ENCODE assay signal across 14 cellular contexts in the genomic region with DNA sequence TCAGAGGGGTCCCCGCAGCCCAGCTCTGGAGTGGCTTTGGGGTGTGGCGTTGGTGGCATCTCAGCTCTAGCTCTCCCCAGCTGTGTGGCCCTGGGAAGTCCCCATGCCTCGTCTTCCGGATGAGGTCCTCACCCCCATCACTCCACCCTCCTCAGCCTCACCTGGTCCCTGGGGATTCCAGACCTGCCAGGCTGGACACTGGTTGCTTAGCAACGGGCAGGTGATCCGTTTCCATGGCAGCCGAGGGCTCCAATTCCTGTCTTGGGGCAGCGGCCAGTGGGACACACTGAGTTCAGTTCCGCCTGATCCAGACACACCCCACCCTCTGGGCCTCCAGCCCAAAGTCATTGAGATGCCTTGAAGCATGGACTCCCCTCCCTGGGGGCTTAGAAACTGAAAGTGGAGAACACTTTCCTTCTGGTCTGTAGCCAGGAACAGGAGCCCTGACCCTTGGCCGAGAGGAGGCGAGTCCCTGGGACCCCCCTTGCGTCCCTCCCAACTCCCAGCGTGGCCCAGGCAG. TPM values are rescaled to one million over a fixed set of nuclear protein-coding genes. Genes with fewer than 3 reads are reported as not detected.
DNase-seq lines count a peak whose midpoint lies in the region; ATAC-seq and TF ChIP-seq lines count a peak whose summit lies in the region.
"Had no signal": no experiment of that assay in that cellular context is flagged by ENCODE, and none has a peak within 500 bp of the region (broad histone marks: within the 10 kb centered on the region; RNA-seq: fewer than 3 reads in every experiment).

No MANE protein-coding gene starts in this region.

- H3K9me3 ChIP-seq in BLaER1 (peaks cover 52% of the 10 kb centered on the region), Peyer's patch (peaks cover 0 to 11% (median 0%) of the 10 kb centered on the region in 4 donors), lower lobe of right lung (peaks cover 7% of the 10 kb centered on the region), Karpas-422 (ENCODE audit: low read length) (no peaks in the 10 kb centered on the region; the same call in 1 of the 2 replicates), esophagus muscularis mucosa (peaks cover 0 to 23% (median 22%) of the 10 kb centered on the region in 4 donors)

- 63% methylated on average over 12 of the region's 13 CpGs for WGBS in esophagus muscularis mucosa

- peak in 1 of 2 donors; percentile 32 for TF ChIP-seq POLR2A in Peyer's patch (IDR thresholded peaks at IDR 0.05)
- no peak for TF ChIP-seq POLR2A in esophagus muscularis mucosa (IDR thresholded peaks at IDR 0.05; ENCODE audit: low read depth)

- H3K4me1 ChIP-seq in BLaER1: peaks cover 8% of the 10 kb centered on the region
- H3K4me1 ChIP-seq in Peyer's patch: peaks cover 0 to 48% (median 1%) of the 10 kb centered on the region in 4 donors
- H3K4me1 ChIP-seq in lower lobe of right lung: no peaks in the 10 kb centered on the region
- no peaks in the 10 kb centered on the region for H3K4me1 ChIP-seq in Karpas-422 (ENCODE audit: low read length)
- no peaks in the 10 kb centered on the region for H3K4me1 ChIP-seq in esophagus muscularis mucosa

- no peak overlapping the region for H3K9ac ChIP-seq in BLaER1
- no peak overlapping the region for H3K9ac ChIP-seq in Karpas-422 (ENCODE audit: low read length)

- peak; percentile 74 for DNase-seq in GM12865 (ENCODE audit: low read depth)
- peak in 2 of 3 donors; percentile 87 to 90 for DNase-seq in Peyer's patch
- peak; percentile 72 for DNase-seq in lower lobe of right lung
- DNase-seq in Karpas-422: no peak
- DNase-seq in DMS114 treated with DMSO at 0.1 percent for 48 hours (lab: John Stamatoyannopoulos, UW; ENCODE audit: unreplicated experiment): no peak
- no peak for DNase-seq in esophagus muscularis mucosa (ENCODE audit: extremely low spot score)
- DNase-seq in brain microvascular endothelial cell: no peak
- DNase-seq: activated naive CD4-positive, alpha-beta T cell treated with anti-CD3 and anti-CD28 coated beads, Interleukin-2, amount 10 ng/mL, durations not matched to agents 7 days and 5 days; NCI-H226; Right ventricle myocardium superior; stimulated activated CD4-positive, alpha-beta T cell treated with anti-CD3 and anti-CD28 coated beads, Interleukin-4, amount 100 ng/mL, for 24 hours; stimulated activated naive CD4-positive, alpha-beta T cell treated with Interleukin-2 at 50 U/mL for 16 hours had no signal

- H3K79me2 ChIP-seq in Karpas-422 (ENCODE audit: low read length): no peaks in the 10 kb centered on the region

- H3K36me3 ChIP-seq in BLaER1: peaks cover 77% of the 10 kb centered on the region
- no peaks in the 10 kb centered on the region for H3K36me3 ChIP-seq in Peyer's patch
- peaks cover 7% of the 10 kb centered on the region for H3K36me3 ChIP-seq in lower lobe of right lung
- H3K36me3 ChIP-seq in Karpas-422 (ENCODE audit: insufficient read depth, low read length): no peaks in the 10 kb centered on the region
- H3K36me3 ChIP-seq in esophagus muscularis mucosa: peaks cover 7 to 47% (median 40%) of the 10 kb centered on the region in 4 donors
- H3K36me3 ChIP-seq in brain microvascular endothelial cell (replicated peaks): no peaks in the 10 kb centered on the region

- TF ChIP-seq CTCF in GM12865 (IDR thresholded peaks at IDR 0.05; ENCODE audit: insufficient read depth, low read depth, low read length, missing control alignments) (no peak), Peyer's patch (IDR thresholded peaks at IDR 0.05) (no peak), lower lobe of right lung (IDR thresholded peaks at IDR 0.05) (no peak), esophagus muscularis mucosa (IDR thresholded peaks at IDR 0.05) (no peak), brain microvascular endothelial cell (IDR thresholded peaks at IDR 0.05; ENCODE audit: low read depth, low read length, missing control alignments) (no peak)

- in situ Hi-C loops in brain microvascular endothelial cell (cut with HindIII; ENCODE audit: low pct_ligation_motif_present, low sequenced_read_pairs): no loop called here

- H3K27me3 ChIP-seq in BLaER1 (no peaks in the 10 kb centered on the region), Peyer's patch (no peaks in the 10 kb centered on the region), lower lobe of right lung (ENCODE audit: low read depth) (no peaks in the 10 kb centered on the region), Karpas-422 (ENCODE audit: low read length) (no peaks in the 10 kb centered on the region), esophagus muscularis mucosa (peaks cover 0 to 11% (median 0%) of the 10 kb centered on the region in 4 donors), brain microvascular endothelial cell (replicated peaks) (no peaks in the 10 kb centered on the region)

- ATAC-seq in lower lobe of right lung: peak; percentile 20 to 47

- H4K20me1 ChIP-seq in BLaER1 (peaks cover 15% of the 10 kb centered on the region; the same call in 1 of the 2 replicates), Karpas-422 (ENCODE audit: insufficient read depth, low read depth, low read length) (no peaks in the 10 kb centered on the region)

- H3K4me2 ChIP-seq in BLaER1 (peak overlapping the region; percentile 24), Karpas-422 (ENCODE audit: low read depth, low read length, poor library complexity, severe bottlenecking) (no peak overlapping the region)

- H3K4me3 ChIP-seq in BLaER1 (no peak overlapping the region), GM12865 (ENCODE audit: low read depth, low read length) (no peak overlapping the region), Peyer's patch (no peak overlapping the region), lower lobe of right lung (no peak overlapping the region), Karpas-422 (ENCODE audit: low read length) (no peak overlapping the region), esophagus muscularis mucosa (no peak overlapping the region), brain microvascular endothelial cell (ENCODE audit: low read depth, low read length) (no peak overlapping the region)

- no peaks in the 10 kb centered on the region for H3K9me2 ChIP-seq in Karpas-422 (replicated peaks; ENCODE audit: insufficient read depth, low read length)

- H3K27ac ChIP-seq in BLaER1: no peak overlapping the region
- peak overlapping the region in 3 of 4 donors; percentile 40 to 86 (median 82) for H3K27ac ChIP-seq in Peyer's patch
- H3K27ac ChIP-seq in lower lobe of right lung: no peak overlapping the region
- no peak overlapping the region for H3K27ac ChIP-seq in Karpas-422 (ENCODE audit: low read length)
- no peak overlapping the region for H3K27ac ChIP-seq in esophagus muscularis mucosa (replicated peaks in 1 of 4)
- H3K27ac ChIP-seq in brain microvascular endothelial cell: no peak overlapping the region

- TF ChIP-seq EP300 in esophagus muscularis mucosa (IDR thresholded peaks at IDR 0.05): no peak

- intact Hi-C loops in lower lobe of right lung (cut with DNase I) (no loop called here), esophagus muscularis mucosa (cut with DNase I) (no loop called here)

- no peak overlapping the region for H2AFZ ChIP-seq in Karpas-422 (ENCODE audit: low read length)

RNA-seq across cellular contexts. Expression of a gene that starts 7.7 kb away (rescaled TPM):
- total RNA-seq in Peyer's patch (100 to 1,000 TPM; 116 to 828 (median 637) TPM), lower lobe of right lung (8.9 TPM), esophagus muscularis mucosa (1 to 10 TPM in 1 of 4 donors, not detected in 3; 2.0 TPM)
- total RNA-seq in Karpas-422 (2014; rRNA removed; shearing (Covaris generic); ENCODE audit: low replicate concordance): not detected in 2 replicates
- total RNA-seq: Right ventricle myocardium superior had no signal

RNA-seq across cellular contexts. Expression of a gene that starts 34.5 kb away (rescaled TPM):
- total RNA-seq in Peyer's patch (10 to 100 TPM in 3 of 4 donors, 1 to 10 TPM in 1; 7.5 to 33.8 (median 21.6) TPM), lower lobe of right lung (37.0 TPM), esophagus muscularis mucosa (100 to 1,000 TPM in 1 of 4 donors, 10 to 100 TPM in 3; 42.8 to 119 (median 70.8) TPM)
- 3.5 TPM in 1 of 2 replicates, not detected in the other for total RNA-seq in Karpas-422 (2014; rRNA removed; shearing (Covaris generic); ENCODE audit: low replicate concordance)

RNA-seq across cellular contexts. Expression of a gene that starts 48.0 kb away (rescaled TPM):
- total RNA-seq in Peyer's patch: not detected
- total RNA-seq in lower lobe of right lung: not detected
- not detected in 2 replicates for total RNA-seq in Karpas-422 (2014; rRNA removed; shearing (Covaris generic); ENCODE audit: low replicate concordance)
- total RNA-seq in esophagus muscularis mucosa: under 1 TPM in 1 of 4 donors, not detected in 3; 0.34 TPM
- total RNA-seq: epithelial cell of proximal tubule, Right ventricle myocardium superior had no signal

RNA-seq across cellular contexts. Expression of a gene that starts 54.0 kb away (rescaled TPM):
- total RNA-seq in Peyer's patch (100 to 1,000 TPM; 173 to 436 (median 229) TPM), lower lobe of right lung (254 TPM), esophagus muscularis mucosa (100 to 1,000 TPM in 1 of 4 donors, 10 to 100 TPM in 3; 76.8 to 110 (median 95.3) TPM)
- 170 and 172 TPM in 2 replicates for total RNA-seq in Karpas-422 (2014; rRNA removed; shearing (Covaris generic); ENCODE audit: low replicate concordance)

Comparison
In these comparisons a context has a peak if more than half of its experiments do, and no peak if none do; other contexts are left out.
1. H3K27ac ChIP-seq: peak in Peyer's patch (3 of 4); none in BLaER1 (single experiment), lower lobe of right lung (single experiment), Karpas-422 (single experiment), esophagus muscularis mucosa (0 of 4) and brain microvascular endothelial cell (single experiment).
2. DNase-seq: peak in GM12865 (single experiment), Peyer's patch (2 of 3) and lower lobe of right lung (single experiment); none in Karpas-422 (single experiment), DMS114 treated with DMSO at 0.1 percent for 48 hours (single experiment), esophagus muscularis mucosa (single experiment) and brain microvascular endothelial cell (single experiment).
3. RNA of a gene that starts 7.7 kb away (total RNA-seq): 116 to 828 TPM in Peyer's patch; 8.9 TPM in lower lobe of right lung (single experiment), not detected in Karpas-422 and 2.0 TPM in esophagus muscularis mucosa; every median in the first group is over 10 times any median in the second.